ENCODE assay signal across 1 cellular context in genomic region chr5:80798166-80798565, GRCh38.
TF ChIP-seq lines count a peak whose summit lies in the region.

No MANE protein-coding gene starts in this region.

TF ChIP-seq in GM23338, 12 proteins besides CTCF, POLR2A, EP300 and RAD21 (continued from another document):
- TF ChIP-seq ETS1 (IDR thresholded peaks at IDR 0.05) (no peak), REST (IDR thresholded peaks at IDR 0.05; ENCODE audit: unreplicated experiment) (no peak), EZH2 (IDR thresholded peaks at IDR 0.05; ENCODE audit: low read depth, unreplicated experiment) (no peak), ZNF331 (CRISPR knock-in tag; IDR thresholded peaks at IDR 0.05; ENCODE audit: low read depth) (no peak), EZH2phosphoT487 (IDR thresholded peaks at IDR 0.05; ENCODE audit: unreplicated experiment) (no peak), JUNB (IDR thresholded peaks at IDR 0.05; ENCODE audit: unreplicated experiment) (no peak)
